ENCODE assay signal across 11 cellular contexts in the genomic region with DNA sequence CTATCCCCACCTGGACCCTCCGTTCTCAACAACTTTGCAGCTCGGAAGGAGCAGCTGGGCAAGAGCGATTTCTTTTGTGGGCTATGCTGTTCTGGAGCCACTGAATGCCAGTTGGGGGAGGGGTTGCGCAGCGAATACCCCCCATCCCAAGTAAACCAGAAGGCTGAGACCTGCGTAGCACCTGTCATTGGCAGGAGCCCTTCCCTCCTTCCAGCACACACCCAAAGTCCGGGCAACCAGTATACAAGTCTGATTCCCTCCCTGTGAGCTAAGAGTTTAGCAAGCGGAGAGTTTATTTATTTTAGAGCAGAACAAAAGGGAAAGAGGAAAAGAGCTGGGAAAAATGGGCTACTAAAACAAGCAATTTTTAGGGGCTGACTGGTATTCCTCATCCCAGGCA. TPM values are rescaled to one million over a fixed set of nuclear protein-coding genes. Genes with fewer than 3 reads are reported as not detected.
DNase-seq lines count a peak whose midpoint lies in the region; ATAC-seq and TF ChIP-seq lines count a peak whose summit lies in the region.
"Had no signal": no experiment of that assay in that cellular context is flagged by ENCODE, and none has a peak within 500 bp of the region (broad histone marks: within the 10 kb centered on the region; RNA-seq: fewer than 3 reads in every experiment).

No MANE protein-coding gene starts in this region.

- no peaks in the 10 kb centered on the region for H3K36me3 Mint-ChIP-seq in mesothelial cell of epicardium
- H3K36me3 Mint-ChIP-seq: naive thymus-derived CD8-positive, alpha-beta T cell had no signal

- H3K27me3 Mint-ChIP-seq in mesothelial cell of epicardium (ENCODE audit: low read depth) = no peaks in the 10 kb centered on the region

- WGBS in ectodermal cell, 2 experiments = 0 to 3% methylated on average over 7 of the region's 8 CpGs

- peaks cover 10% of the 10 kb centered on the region for H3K9me3 Mint-ChIP-seq in mesothelial cell of epicardium

- peaks cover 12% of the 10 kb centered on the region for H3K4me1 Mint-ChIP-seq in mesothelial cell of epicardium

- H3K4me3 Mint-ChIP-seq in mesothelial cell of epicardium = peak overlapping the region; percentile 82

- TF ChIP-seq CTCF in mesothelial cell of epicardium (IDR thresholded peaks at IDR 0.05; ENCODE audit: unreplicated experiment) = no peak
- TF ChIP-seq CTCF in tibial artery (IDR thresholded peaks at IDR 0.05) = no peak

- H3K4me3 ChIP-seq in ectodermal cell (ENCODE audit: insufficient read depth, low read depth, low read length) = peak overlapping the region; percentile 52
- H3K4me3 ChIP-seq in tibial artery = peak overlapping the region; percentile 52 to 58

- no peak overlapping the region for H3K27ac ChIP-seq in ectodermal cell (ENCODE audit: insufficient read depth, low read depth, low read length, poor library complexity, severe bottlenecking)
- peak overlapping the region; percentile 52 to 63 for H3K27ac ChIP-seq in tibial artery
- H3K27ac ChIP-seq: epithelial cell of prostate had no signal

- DNase-seq in NCI-H146 (lab: John Stamatoyannopoulos, UW) (peak; percentile 9), NCI-H146 treated with DMSO at 0.1 percent for 48 hours (lab: John Stamatoyannopoulos, UW; ENCODE audit: unreplicated experiment) (no peak), mesothelial cell of epicardium (ENCODE audit: low spot score in 2 of 2, unreplicated experiment in 2 of 2) (no peak), tibial artery (no peak)
- no peak for DNase-seq in activated naive CD4-positive, alpha-beta T cell treated with anti-CD3 and anti-CD28 coated beads, Interleukin-2, amount 50 U/mL, for 16 hours
- DNase-seq: activated gamma-delta T cell; naive thymus-derived CD8-positive, alpha-beta T cell had no signal

- no peaks in the 10 kb centered on the region for H3K27me3 ChIP-seq in ectodermal cell (ENCODE audit: control insufficient read depth, insufficient read depth, low read length, poor library complexity, severe bottlenecking)
- no peaks in the 10 kb centered on the region for H3K27me3 ChIP-seq in tibial artery

- no peak overlapping the region for H3K27ac Mint-ChIP-seq in mesothelial cell of epicardium

- H3K4me1 ChIP-seq in ectodermal cell (ENCODE audit: control insufficient read depth, insufficient read depth, low read length) (peaks cover 10% of the 10 kb centered on the region), tibial artery (no peaks in the 10 kb centered on the region)

- no peaks in the 10 kb centered on the region for H3K36me3 ChIP-seq in ectodermal cell (ENCODE audit: control insufficient read depth, insufficient read depth, low read length)
- H3K36me3 ChIP-seq in tibial artery = no peaks in the 10 kb centered on the region

- intact Hi-C loops in tibial artery (cut with DNase I; ENCODE audit: low total_unique reads) = no loop called here

- H3K9me3 ChIP-seq in ectodermal cell (ENCODE audit: control insufficient read depth, low read length) (no peaks in the 10 kb centered on the region), tibial artery (no peaks in the 10 kb centered on the region)

- ATAC-seq in HG03469 (IDR thresholded peaks at IDR 0.05; ENCODE audit: unreplicated experiment) = no peak
- no peak for ATAC-seq in HG02981 (IDR thresholded peaks at IDR 0.05; ENCODE audit: unreplicated experiment)

RNA-seq across cellular contexts. Expression of gene TMEM35A, which starts 0.5 kb away (rescaled TPM):
- 18.0 TPM for polyA plus RNA-seq in ectodermal cell (2013, experiment 1 of 4)
- polyA plus RNA-seq in ectodermal cell (2013, experiment 2 of 4) = 20.1 TPM
- 15.3 TPM for polyA plus RNA-seq in ectodermal cell (2013, experiment 3 of 4)
- 18.6 TPM for polyA plus RNA-seq in ectodermal cell (2013, experiment 4 of 4)
- 6.2 to 6.8 TPM (median 6.7 TPM) in 3 replicates for total RNA-seq in mesothelial cell of epicardium
- total RNA-seq: naive thymus-derived CD8-positive, alpha-beta T cell had no signal
- polyA plus RNA-seq: naive thymus-derived CD8-positive, alpha-beta T cell had no signal

RNA-seq across cellular contexts. Expression of gene CENPI, which starts 18.8 kb away (rescaled TPM):
- 24.7 TPM for polyA plus RNA-seq in ectodermal cell (2013, experiment 1 of 4)
- polyA plus RNA-seq in ectodermal cell (2013, experiment 2 of 4) = 23.6 TPM
- polyA plus RNA-seq in ectodermal cell (2013, experiment 3 of 4) = 19.2 TPM
- polyA plus RNA-seq in ectodermal cell (2013, experiment 4 of 4) = 15.6 TPM
- 7.7 to 9.6 TPM (median 8.3 TPM) in 3 replicates for total RNA-seq in mesothelial cell of epicardium

RNA-seq across cellular contexts. Expression of gene TRMT2B, which starts 27.3 kb away (rescaled TPM):
- polyA plus RNA-seq in ectodermal cell (2013, experiment 1 of 4) = 11.4 TPM
- 14.3 TPM for polyA plus RNA-seq in ectodermal cell (2013, experiment 2 of 4)
- polyA plus RNA-seq in ectodermal cell (2013, experiment 3 of 4) = 9.6 TPM
- 10.2 TPM for polyA plus RNA-seq in ectodermal cell (2013, experiment 4 of 4)
- 18.1 to 20.7 TPM (median 18.2 TPM) in 3 replicates for total RNA-seq in mesothelial cell of epicardium
